Comparison of ENCODE assay signal across 1 cellular context in genomic region chr7:4964506-4964905, GRCh38.
TF ChIP-seq lines count a peak whose summit lies in the region.

No MANE protein-coding gene starts in this region.

TF ChIP-seq in K562, 482 proteins besides CTCF, POLR2A, EP300 and RAD21 (continued from another document):
- TF ChIP-seq ZNF512 (tag; IDR thresholded peaks at IDR 0.05) (no peak), MCM5 (IDR thresholded peaks at IDR 0.05; ENCODE audit: low read depth) (no peak), ZNF239 (CRISPR knock-in tag; IDR thresholded peaks at IDR 0.05) (no peak), PTRF (tag; IDR thresholded peaks at IDR 0.05) (no peak), C11orf30 (IDR thresholded peaks at IDR 0.05; ENCODE audit: low read depth) (no peak), NEUROD1 (IDR thresholded peaks at IDR 0.05; ENCODE audit: borderline replicate concordance, low read depth, low read length, partially characterized antibody) (no peak), KDM4B (IDR thresholded peaks at IDR 0.05; ENCODE audit: borderline replicate concordance in 2 of 2, low read depth in 1 of 2) (no peak), ZNF232 (CRISPR knock-in tag; IDR thresholded peaks at IDR 0.05) (no peak), GTF2B (IDR thresholded peaks at IDR 0.05; ENCODE audit: extremely low read depth, insufficient read length) (no peak), ZNF764 (CRISPR knock-in tag; IDR thresholded peaks at IDR 0.05; ENCODE audit: low read depth) (no peak), JUND (IDR thresholded peaks at IDR 0.05; ENCODE audit: borderline replicate concordance, low read depth, low read length) (no peak), JUND (tag; IDR thresholded peaks at IDR 0.05; ENCODE audit: borderline replicate concordance, low read depth, low read length) (no peak), HDGF (IDR thresholded peaks at IDR 0.05) (no peak), ZNF785 (CRISPR knock-in tag; IDR thresholded peaks at IDR 0.05) (no peak)
- TF ChIP-seq, protein P1, sequence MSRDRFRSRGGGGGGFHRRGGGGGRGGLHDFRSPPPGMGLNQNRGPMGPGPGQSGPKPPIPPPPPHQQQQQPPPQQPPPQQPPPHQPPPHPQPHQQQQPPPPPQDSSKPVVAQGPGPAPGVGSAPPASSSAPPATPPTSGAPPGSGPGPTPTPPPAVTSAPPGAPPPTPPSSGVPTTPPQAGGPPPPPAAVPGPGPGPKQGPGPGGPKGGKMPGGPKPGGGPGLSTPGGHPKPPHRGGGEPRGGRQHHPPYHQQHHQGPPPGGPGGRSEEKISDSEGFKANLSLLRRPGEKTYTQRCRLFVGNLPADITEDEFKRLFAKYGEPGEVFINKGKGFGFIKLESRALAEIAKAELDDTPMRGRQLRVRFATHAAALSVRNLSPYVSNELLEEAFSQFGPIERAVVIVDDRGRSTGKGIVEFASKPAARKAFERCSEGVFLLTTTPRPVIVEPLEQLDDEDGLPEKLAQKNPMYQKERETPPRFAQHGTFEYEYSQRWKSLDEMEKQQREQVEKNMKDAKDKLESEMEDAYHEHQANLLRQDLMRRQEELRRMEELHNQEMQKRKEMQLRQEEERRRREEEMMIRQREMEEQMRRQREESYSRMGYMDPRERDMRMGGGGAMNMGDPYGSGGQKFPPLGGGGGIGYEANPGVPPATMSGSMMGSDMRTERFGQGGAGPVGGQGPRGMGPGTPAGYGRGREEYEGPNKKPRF (IDR thresholded peaks at IDR 0.05; ENCODE audit: low read depth, low read length) = no peak
- TF ChIP-seq, protein P2, sequence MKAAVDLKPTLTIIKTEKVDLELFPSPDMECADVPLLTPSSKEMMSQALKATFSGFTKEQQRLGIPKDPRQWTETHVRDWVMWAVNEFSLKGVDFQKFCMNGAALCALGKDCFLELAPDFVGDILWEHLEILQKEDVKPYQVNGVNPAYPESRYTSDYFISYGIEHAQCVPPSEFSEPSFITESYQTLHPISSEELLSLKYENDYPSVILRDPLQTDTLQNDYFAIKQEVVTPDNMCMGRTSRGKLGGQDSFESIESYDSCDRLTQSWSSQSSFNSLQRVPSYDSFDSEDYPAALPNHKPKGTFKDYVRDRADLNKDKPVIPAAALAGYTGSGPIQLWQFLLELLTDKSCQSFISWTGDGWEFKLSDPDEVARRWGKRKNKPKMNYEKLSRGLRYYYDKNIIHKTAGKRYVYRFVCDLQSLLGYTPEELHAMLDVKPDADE (conservative IDR thresholded peaks at IDR 0.05; ENCODE audit: control insufficient read depth, low read depth, low read length) = no peak
TF ChIP-seq in K562: peak in this region for 0.
